Comparison of ENCODE assay signal across 13 cellular contexts in genomic region chrX:40575411-40575810, GRCh38. TPM values are rescaled to one million over a fixed set of nuclear protein-coding genes. Genes with fewer than 3 reads are reported as not detected.
A peak's percentile ranks its signal among the peaks of the same experiment; 100 is the strongest.
DNase-seq lines count a peak whose midpoint lies in the region; TF ChIP-seq lines count a peak whose summit lies in the region.
"Not testable (repeated sequence)": the region's sequence is repeated elsewhere in the genome, so short reads cannot be mapped to it uniquely, and the experiment has no call there.
"Had no signal": no experiment of that assay in that cellular context is flagged by ENCODE, and none has a peak within 500 bp of the region (broad histone marks: within the 10 kb centered on the region; RNA-seq: fewer than 3 reads in every experiment).

No MANE protein-coding gene starts in this region.

- BruUV-seq in mammary epithelial cell (replicated peaks; lab: Mats Ljungman, UMichigan), result not testable (repeated sequence)

- TF ChIP-seq CTCF in mammary epithelial cell (conservative IDR thresholded peaks at IDR 0.05 in 1 of 2, IDR thresholded peaks at IDR 0.05 in 1 of 2; ENCODE audit: extremely low read depth in 1 of 2, insufficient read depth in 1 of 2, low read depth in 1 of 2, low read length in 2 of 2); fibroblast of pulmonary artery (IDR thresholded peaks at IDR 0.05; ENCODE audit: low read length, missing control alignments): not testable (repeated sequence)

- not testable (repeated sequence) for H2AFZ ChIP-seq in mammary epithelial cell (ENCODE audit: low read depth, low read length)

- H3K4me2 ChIP-seq in mammary epithelial cell (ENCODE audit: insufficient read depth, low read depth, low read length), result not testable (repeated sequence)

- not testable (repeated sequence) for H3K27ac ChIP-seq in mammary epithelial cell (ENCODE audit: insufficient read depth, low read depth, low read length)

- CTCF ChIA-PET in mammary epithelial cell (lab: Charles Lee; ENCODE audit: low non-redundant PET), result not testable (repeated sequence)

- not testable (repeated sequence) for H3K36me3 ChIP-seq in mammary epithelial cell (ENCODE audit: insufficient read depth, low read length)

- H4K20me1 ChIP-seq in mammary epithelial cell (ENCODE audit: insufficient read depth, low read length), result not testable (repeated sequence)

- H3K27me3 ChIP-seq in mammary epithelial cell (ENCODE audit: insufficient read depth, low read length), result not testable (repeated sequence)

- dilution Hi-C loops in mammary epithelial cell (cut with HindIII; ENCODE audit: low sequenced_read_pairs), result not testable (repeated sequence)

- not testable (repeated sequence) for H3K4me1 ChIP-seq in mammary epithelial cell (ENCODE audit: insufficient read depth, low read length)

- intact Hi-C loops in mammary epithelial cell (cut with micrococcal nuclease), result not testable (repeated sequence)

- in situ Hi-C loops in mammary epithelial cell (cut with MboI; ENCODE audit: low sequenced_read_pairs in 2 of 2), result not testable (repeated sequence)

- not testable (repeated sequence) for H3K9ac ChIP-seq in mammary epithelial cell (ENCODE audit: insufficient read depth, low read length)

- H3K79me2 ChIP-seq in mammary epithelial cell (ENCODE audit: insufficient read depth, low read length), result not testable (repeated sequence)

- WGBS in mammary epithelial cell (ENCODE audit: low coverage, missing lambda C conversion rate), result 54% methylated on average over 2 of the region's 2 CpGs

- not testable (repeated sequence) for H3K9me3 ChIP-seq in mammary epithelial cell (replicated peaks; ENCODE audit: insufficient read depth, low read length)

- DNase-seq in DMS 273 (lab: John Stamatoyannopoulos, UW; ENCODE audit: unreplicated experiment) (peak; percentile 57), HT1080 (ENCODE audit: low read depth) (peak; percentile 34), NCI-H2196 (lab: John Stamatoyannopoulos, UW; ENCODE audit: unreplicated experiment) (peak; percentile 62), SHP77 treated with DMSO at 0.1 percent for 48 hours (lab: John Stamatoyannopoulos, UW) (peak; percentile 1), mammary epithelial cell (peak; percentile 31), fibroblast of pulmonary artery (ENCODE audit: low read depth) (peak; percentile 48), occipital lobe (lab: John Stamatoyannopoulos, UW) (peak; percentile 4)

- H3K4me3 ChIP-seq in mammary epithelial cell (replicated peaks in 1 of 3; ENCODE audit: insufficient read depth in 1 of 3, low read depth in 2 of 3, low read length in 3 of 3); fibroblast of pulmonary artery (replicated peaks; ENCODE audit: low read depth, low read length): not testable (repeated sequence)

RNA-seq across cellular contexts. Expression of gene ATP6AP2, which starts 5.4 kb away (rescaled TPM):
- total RNA-seq in HT1080 (2014; rRNA removed; shearing (Covaris generic)), result 35.6 and 36.4 TPM in 2 replicates
- polyA plus RNA-seq in HT1080 (2015; cell fraction: cytosol; rRNA removed), result 105 and 120 TPM in 2 replicates
- 178 and 218 TPM in 2 replicates for polyA plus RNA-seq in HT1080 (2015; cell fraction: nucleus; rRNA removed)
- 100 to 1,000 TPM in 1 of 2 donors, 10 to 100 TPM in 1; 99.4 to 154 TPM for total RNA-seq in mammary epithelial cell
- polyA plus RNA-seq in mammary epithelial cell, result 145 TPM
- 63.8 TPM for polyA minus RNA-seq in mammary epithelial cell
- 95.1 TPM for total RNA-seq in occipital lobe

RNA-seq across cellular contexts. Expression of gene MPC1L, which starts 47.8 kb away (rescaled TPM):
- total RNA-seq in HT1080 (2014; rRNA removed; shearing (Covaris generic)), result not detected in 2 replicates
- not detected in 2 replicates for polyA plus RNA-seq in HT1080 (2015; cell fraction: cytosol; rRNA removed)
- 0.50 TPM in 1 of 2 replicates, not detected in the other for polyA plus RNA-seq in HT1080 (2015; cell fraction: nucleus; rRNA removed)
- total RNA-seq in mammary epithelial cell (not detected), occipital lobe (not detected)
- polyA plus RNA-seq in mammary epithelial cell, result not detected
- not detected for polyA minus RNA-seq in mammary epithelial cell
- total RNA-seq: activated CD8-positive, alpha-beta T cell treated with anti-CD3 and anti-CD28 coated beads, Interleukin-2, amount 10 ng/mL, durations not matched to agents 7 days and 5 days; cardiac muscle cell; frontal cortex; left ventricle myocardium inferior; omental fat pad; Right ventricle myocardium superior had no signal
- polyA plus RNA-seq: cardiac muscle cell had no signal

Comparison
In these comparisons a context has a peak if more than half of its experiments do, and no peak if none do; other contexts are left out.
1. DNase-seq: peak in every context shown above with its lines; median percentile 62 in NCI-H2196; 57 in DMS 273; 48 in fibroblast of pulmonary artery; 34 in HT1080; 31 in mammary epithelial cell; 4 in occipital lobe; 1 in SHP77 treated with DMSO at 0.1 percent for 48 hours.